ENCODE assay signal across 12 cellular contexts in the genomic region with DNA sequence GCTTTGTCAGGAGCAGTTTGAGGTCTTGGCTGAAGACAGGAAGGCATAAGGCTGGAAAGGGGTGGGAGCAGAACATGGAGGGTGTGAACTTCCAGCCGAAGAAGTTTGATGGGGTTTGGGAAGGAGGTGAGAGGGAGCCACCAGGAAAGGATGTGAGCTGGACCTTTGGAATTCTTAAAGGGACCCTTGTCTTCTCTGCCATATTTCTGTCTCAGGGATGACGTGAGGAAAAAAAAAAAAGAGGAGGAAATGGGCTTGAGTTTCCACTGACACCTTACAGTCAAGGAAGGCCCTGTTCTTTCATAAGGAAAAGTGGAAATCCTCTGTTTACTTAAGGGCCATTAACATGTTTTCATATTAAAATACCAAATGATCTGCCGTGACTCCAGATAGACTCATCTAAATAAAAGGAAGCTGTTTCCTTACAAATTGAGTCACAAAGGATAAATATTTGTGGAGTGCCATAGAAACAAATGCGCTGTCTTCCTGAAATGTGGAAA.
DNase-seq lines count a peak whose midpoint lies in the region; ATAC-seq and TF ChIP-seq lines count a peak whose summit lies in the region.
"Had no signal": no experiment of that assay in that cellular context is flagged by ENCODE, and none has a peak within 500 bp of the region (broad histone marks: within the 10 kb centered on the region; RNA-seq: fewer than 3 reads in every experiment).

No MANE protein-coding gene starts in this region.

- H3K27me3 ChIP-seq in AG04450 (ENCODE audit: control insufficient read depth, insufficient read depth, low read length) (no peaks in the 10 kb centered on the region), IMR-90 (ENCODE audit: control insufficient read depth, insufficient read depth, low read length) (no peaks in the 10 kb centered on the region), duodenal mucosa (ENCODE audit: control insufficient read depth in 1 of 2, insufficient read depth in 2 of 2, low read length in 2 of 2) (no peaks in the 10 kb centered on the region), mesendoderm (ENCODE audit: insufficient read depth, low read length, poor library complexity) (no peaks in the 10 kb centered on the region), ovary (no peaks in the 10 kb centered on the region)

- WGBS in IMR-90 (ENCODE audit: extremely low coverage in 2 of 2, insufficient read length in 1 of 2), 2 experiments, result 0% methylated on average over 1 of the region's 4 CpGs; no CpG with 5 or more reads in 1 of the 2 experiments
- WGBS in mesendoderm (ENCODE audit: extremely low coverage, insufficient coverage, low lambda C conversion rate), result no CpG with 5 or more reads among the region's 4 CpGs
- WGBS in ovary, 3 donors, result 76 to 79% (median 77%) methylated on average over 4 of the region's 4 CpGs

- peak overlapping the region; percentile 89 for H4K91ac ChIP-seq in IMR-90 (ENCODE audit: insufficient read depth, low read depth, low read length)

- intact Hi-C loops in IMR-90 (cut with micrococcal nuclease) (loop anchor here (2.0 kb wide), 1 partner anchor 75 kb away; no protein-coding TSS in a partner anchor), sciatic nerve (cut with DNase I) (loop anchor here (5.0 kb wide), 1 partner anchor 250 kb away; no protein-coding TSS in a partner anchor), ovary (cut with DNase I) (no loop called here)

- H4K20me1 ChIP-seq in IMR-90 (ENCODE audit: insufficient read depth, low read length), result peaks cover 10% of the 10 kb centered on the region; the same call in 1 of the 2 replicates

- peak overlapping the region; percentile 83 for H3K27ac ChIP-seq in AG04450 (ENCODE audit: low read depth, low read length)
- H3K27ac ChIP-seq in IMR-90 (ENCODE audit: insufficient read depth, low read length), result peak overlapping the region; percentile 86
- peak overlapping the region; percentile 5 for H3K27ac ChIP-seq in duodenal mucosa (ENCODE audit: low read depth, low read length)
- H3K27ac ChIP-seq in mesendoderm (ENCODE audit: low read depth, low read length), result no peak overlapping the region
- no peak overlapping the region for H3K27ac ChIP-seq in ovary
- H3K27ac ChIP-seq: C4-2B had no signal

- no peak overlapping the region for H3K4me3 ChIP-seq in AG04450 (ENCODE audit: low read depth, low read length)
- no peak overlapping the region for H3K4me3 ChIP-seq in IMR-90 (ENCODE audit: insufficient read depth, low read depth, low read length)
- H3K4me3 ChIP-seq in duodenal mucosa (ENCODE audit: low read depth in 1 of 2, low read length in 2 of 2), result no peak overlapping the region
- no peak overlapping the region for H3K4me3 ChIP-seq in mesendoderm (ENCODE audit: low read length)
- no peak overlapping the region for H3K4me3 ChIP-seq in ovary

- TF ChIP-seq POLR2A in IMR-90 (IDR thresholded peaks at IDR 0.05; ENCODE audit: low read depth, low read length) (no peak; the same call in 1 of the 2 replicates), ovary (IDR thresholded peaks at IDR 0.05) (no peak)

- H3K23ac ChIP-seq in IMR-90 (ENCODE audit: low read depth, low read length) (peak overlapping the region; percentile 66), mesendoderm (ENCODE audit: low read length) (no peak overlapping the region)

- DNase-seq in AG04450 (ENCODE audit: low read depth, low spot score) (peak; percentile 47), IMR-90 (peak; percentile 93), mesendoderm (peak; percentile 28), NCI-H446 (lab: John Stamatoyannopoulos, UW) (no peak), sciatic nerve (ENCODE audit: low spot score) (no peak), NCI-H2171 (lab: John Stamatoyannopoulos, UW) (no peak), ovary (no peak)
- DNase-seq: activated CD8-positive, alpha-beta memory T cell treated with anti-CD3 and anti-CD28 coated beads, Interleukin-2, amount 10 ng/mL, durations not matched to agents 7 days and 5 days; glutamatergic neuron had no signal

- H3K9me3 ChIP-seq in AG04450 (ENCODE audit: control insufficient read depth, insufficient read depth, low read length) (no peaks in the 10 kb centered on the region), IMR-90 (ENCODE audit: control insufficient read depth, insufficient read depth, low read length) (no peaks in the 10 kb centered on the region), duodenal mucosa (ENCODE audit: control insufficient read depth in 1 of 2, low read length in 2 of 2) (no peaks in the 10 kb centered on the region), ovary (no peaks in the 10 kb centered on the region)

- no peak for TF ChIP-seq RAD21 in IMR-90 (IDR thresholded peaks at IDR 0.05; ENCODE audit: low read length)

- H3K4me1 ChIP-seq in IMR-90 (ENCODE audit: control insufficient read depth, insufficient read depth, low read length), result peaks cover 33% of the 10 kb centered on the region
- H3K4me1 ChIP-seq in duodenal mucosa (ENCODE audit: control insufficient read depth in 1 of 2, insufficient read depth in 2 of 2, low read length in 2 of 2), result peaks cover 20 to 32% of the 10 kb centered on the region in 2 donors
- H3K4me1 ChIP-seq in mesendoderm (ENCODE audit: control insufficient read depth, low read depth, low read length), result peaks cover 2% of the 10 kb centered on the region
- peaks cover 5% of the 10 kb centered on the region for H3K4me1 ChIP-seq in ovary (ENCODE audit: insufficient read depth)

- H3K9me1 ChIP-seq in IMR-90 (ENCODE audit: insufficient read depth, low read length), result peaks cover 49% of the 10 kb centered on the region

- H3K4ac ChIP-seq in IMR-90 (ENCODE audit: low read depth, low read length), result peak overlapping the region; percentile 94
- no peak overlapping the region for H3K4ac ChIP-seq in mesendoderm (ENCODE audit: low read depth, low read length)

- peak overlapping the region; percentile 84 for H2BK120ac ChIP-seq in IMR-90 (ENCODE audit: low read depth, low read length)
- no peak overlapping the region for H2BK120ac ChIP-seq in mesendoderm (ENCODE audit: low read depth, low read length)

- peaks cover 36 to 68% of the 10 kb centered on the region in 2 experiments for H3K79me1 ChIP-seq in IMR-90 (ENCODE audit: low read depth in 1 of 2, low read length in 2 of 2)
- no peaks in the 10 kb centered on the region for H3K79me1 ChIP-seq in mesendoderm (ENCODE audit: low read length)

- BruUV-seq in IMR-90 (replicated peaks; lab: Mats Ljungman, UMichigan), result no TSS peak

- H3K14ac ChIP-seq in IMR-90 (replicated peaks; ENCODE audit: low read depth, low read length), result peak overlapping the region; percentile 76

- peak overlapping the region; percentile 53 for H2AFZ ChIP-seq in IMR-90 (replicated peaks; ENCODE audit: low read length, poor library complexity)

- H4K5ac ChIP-seq in IMR-90 (ENCODE audit: low read depth, low read length) (peak overlapping the region; percentile 98), mesendoderm (ENCODE audit: low read length) (no peak overlapping the region)

- in situ Hi-C loops in IMR-90 (cut with MboI; ENCODE audit: low sequenced_read_pairs), result loop anchor here (5.0 kb wide), 1 partner anchor 140 kb away; no protein-coding TSS in a partner anchor

- peak overlapping the region; percentile 91 for H2BK5ac ChIP-seq in IMR-90 (ENCODE audit: low read depth, low read length, poor library complexity, severe bottlenecking)
- H2BK5ac ChIP-seq in mesendoderm (ENCODE audit: low read length), result no peak overlapping the region

- peak overlapping the region; percentile 99 for H3K18ac ChIP-seq in IMR-90 (ENCODE audit: low read depth, low read length)
- no peak overlapping the region for H3K18ac ChIP-seq in mesendoderm (ENCODE audit: low read length)

- H3K4me2 ChIP-seq in IMR-90 (ENCODE audit: low read depth, low read length) (peak overlapping the region; percentile 67), mesendoderm (ENCODE audit: low read length) (no peak overlapping the region)

- TF ChIP-seq EP300 in ovary (IDR thresholded peaks at IDR 0.05), result no peak

- H3K9ac ChIP-seq in IMR-90 (ENCODE audit: low read depth, low read length), result 0 out of 2 replicates have a peak overlapping the region, but pooled peaks have one; percentile 0
- H3K9ac ChIP-seq in duodenal mucosa (ENCODE audit: low read depth in 1 of 2, low read length in 2 of 2), result no peak overlapping the region
- no peak overlapping the region for H3K9ac ChIP-seq in mesendoderm (ENCODE audit: low read length)

- dilution Hi-C loops in IMR-90 (cut with HindIII; ENCODE audit: low sequenced_read_pairs, unreplicated experiment), result no loop called here

- H3K79me2 ChIP-seq in mesendoderm (ENCODE audit: control insufficient read depth, insufficient read depth, low read length), result no peaks in the 10 kb centered on the region

- H2BK15ac ChIP-seq in IMR-90 (ENCODE audit: low read depth, low read length) (peak overlapping the region; percentile 16; the same call in 1 of the 3 replicates), mesendoderm (replicated peaks; ENCODE audit: low read depth) (no peak overlapping the region)

- peak overlapping the region; percentile 66 for H2BK20ac ChIP-seq in IMR-90 (ENCODE audit: low read depth, low read length)

- H3K56ac ChIP-seq in IMR-90 (ENCODE audit: extremely low read depth, insufficient read depth, low read length), result peak overlapping the region; percentile 59
- no peak overlapping the region for H3K56ac ChIP-seq in mesendoderm (ENCODE audit: low read length)

- ATAC-seq in IMR-90 (ENCODE audit: low read depth) (peak; percentile 13), sciatic nerve (no peak)
- ATAC-seq: activated CD8-positive, alpha-beta memory T cell treated with anti-CD3 and anti-CD28 coated beads, Interleukin-2, amount 10 ng/mL, durations not matched to agents 7 days and 5 days; natural killer cell treated with Interleukin-12 subunit alpha and Interleukin-12 subunit beta and Interleukin-15 and Interleukin-18, amount 100 ng/mL, for 72 hours had no signal

- H3K36me3 ChIP-seq in IMR-90 (ENCODE audit: control insufficient read depth, insufficient read depth, low read length), result no peaks in the 10 kb centered on the region
- no peaks in the 10 kb centered on the region for H3K36me3 ChIP-seq in duodenal mucosa (ENCODE audit: control insufficient read depth in 1 of 2, insufficient read depth in 2 of 2, low read length in 2 of 2)
- H3K36me3 ChIP-seq in mesendoderm (ENCODE audit: control insufficient read depth, insufficient read depth, low read length), result no peaks in the 10 kb centered on the region
- no peaks in the 10 kb centered on the region for H3K36me3 ChIP-seq in ovary

- H2AK5ac ChIP-seq in IMR-90 (ENCODE audit: low read depth, low read length) (peak overlapping the region; percentile 55), mesendoderm (ENCODE audit: low read length) (no peak overlapping the region)

- POLR2A ChIA-PET in AG04450 (lab: Yijun Ruan, JAX), result interaction anchor here (0.9 to 1.8 kb wide), 7 partner anchors 117 to 212 kb away, joined by 3 to 7 read pairs (median 3); no protein-coding TSS in a partner anchor
- POLR2A ChIA-PET in IMR-90 (lab: Charles Lee; ENCODE audit: unreplicated experiment), result interaction anchor here (0.5 to 1.1 kb wide), 3 partner anchors 56 to 138 kb away, joined by 3 to 4 read pairs (median 4); no protein-coding TSS in a partner anchor

- CTCF ChIA-PET in AG04450 (lab: Charles Lee) (no interaction called here), IMR-90 (lab: Yijun Ruan, JAX) (interaction anchor here (0.7 kb wide), 1 partner anchor 9 kb away, joined by 3 read pairs; no protein-coding TSS in a partner anchor)

- H2AK9ac ChIP-seq in IMR-90 (replicated peaks; ENCODE audit: low read depth, low read length, poor library complexity), result peak overlapping the region; percentile 35

- H4K8ac ChIP-seq in IMR-90 (ENCODE audit: low read depth in 2 of 2, low read length in 2 of 2) (peak overlapping the region; percentile 32 to 86; a peak in 3 of 4 replicates), mesendoderm (ENCODE audit: low read depth, low read length) (no peak overlapping the region)

- TF ChIP-seq CTCF in AG04450 (IDR thresholded peaks at IDR 0.05; ENCODE audit: low read depth, low read length), result no peak
- TF ChIP-seq CTCF in IMR-90 (conservative IDR thresholded peaks at IDR 0.05; ENCODE audit: low read depth, low read length), result no peak
- no peak for TF ChIP-seq CTCF in ovary (IDR thresholded peaks at IDR 0.05)

Comparison
In these comparisons a context has a peak if more than half of its experiments do, and no peak if none do; other contexts are left out.
1. DNase-seq: peak in AG04450 (single experiment), IMR-90 (single experiment) and mesendoderm (single experiment); none in NCI-H446 (0 of 2), sciatic nerve (single experiment), NCI-H2171 (single experiment) and ovary (0 of 5).
2. H3K27ac ChIP-seq: peak in AG04450 (single experiment), IMR-90 (single experiment) and duodenal mucosa (single experiment); none in mesendoderm (single experiment) and ovary (0 of 2).
3. intact Hi-C loops: an anchor here in IMR-90 (2.0 kb wide) and sciatic nerve (5.0 kb wide); none called in ovary.